In the genomic region with DNA sequence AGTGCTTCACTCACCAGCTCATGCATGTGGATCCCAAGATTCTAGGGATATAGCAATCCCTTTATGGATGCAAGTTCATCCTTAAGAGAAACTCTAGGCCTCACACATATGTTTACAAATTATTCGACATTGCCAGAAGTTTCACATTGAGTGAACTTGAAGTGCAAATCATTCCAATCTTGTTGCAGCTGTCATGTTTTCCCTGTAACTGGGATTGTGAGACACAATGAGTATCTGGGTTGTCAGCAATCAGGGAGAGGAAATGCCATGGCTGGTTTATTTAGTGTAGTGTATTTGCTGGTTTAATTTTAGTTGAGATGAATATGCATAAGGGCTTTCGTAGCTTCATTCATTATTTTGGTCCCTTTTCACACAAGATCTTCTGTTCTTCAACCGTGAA, we compare ENCODE assay signal across 25 cellular contexts.
"Had no signal": no experiment of that assay in that cellular context is flagged by ENCODE, and none has a peak within 500 bp of the region (broad histone marks: within the 10 kb centered on the region; RNA-seq: fewer than 3 reads in every experiment).

No MANE protein-coding gene starts in this region.

- ATAC-seq: effector memory CD8-positive, alpha-beta T cell; gastroesophageal sphincter; lower lobe of right lung; psoas muscle; stimulated activated naive B cell treated with anti-CD40 and anti-IgM and Interleukin-4, amounts not matched to agents 10 μg/mL and 1 μg/mL and 100 μg/mL, for 72 hours; stimulated activated naive CD8-positive, alpha-beta T cell treated with anti-CD3 and anti-CD28 coated beads, Interleukin-15, amount 100 ng/mL, for 72 hours had no signal

- H3K36me3 ChIP-seq: esophagus muscularis mucosa, gastroesophageal sphincter, left ventricle myocardium inferior, lower lobe of right lung, neutrophil, tibial nerve, upper lobe of right lung, vagina had no signal

- H3K36me3 Mint-ChIP-seq: memory B cell; mesothelial cell of epicardium; naive B cell; stimulated activated naive B cell treated with anti-CD40 and anti-IgM and Interleukin-4, amounts not matched to agents 10 μg/mL and 1 μg/mL and 100 μg/mL, for 72 hours had no signal

- H3K27ac Mint-ChIP-seq: dendritic cell treated with granulocyte-macrophage colony-stimulating factor and Interleukin-4, amounts not matched to agents 40 ng/mL and 50 ng/mL, for 4 days; effector memory CD8-positive, alpha-beta T cell; memory B cell; naive B cell; nephron progenitor cell; stimulated activated naive B cell treated with anti-CD40 and anti-IgM and Interleukin-4, amounts not matched to agents 10 μg/mL and 1 μg/mL and 100 μg/mL, for 72 hours; stimulated activated naive CD8-positive, alpha-beta T cell treated with anti-CD3 and anti-CD28 coated beads, Interleukin-15, amount 100 ng/mL, for 72 hours had no signal

- H3K9me3 ChIP-seq: esophagus muscularis mucosa, gastroesophageal sphincter, left ventricle myocardium inferior, lower lobe of right lung, neutrophil, psoas muscle, testis, tibial nerve, upper lobe of right lung, vagina had no signal

- H3K4me1 ChIP-seq: gastroesophageal sphincter, lower lobe of right lung, psoas muscle, testis, upper lobe of right lung, vagina had no signal

- H3K4me3 Mint-ChIP-seq: dendritic cell treated with granulocyte-macrophage colony-stimulating factor and Interleukin-4, amounts not matched to agents 40 ng/mL and 50 ng/mL, for 4 days; effector memory CD8-positive, alpha-beta T cell; memory B cell; mesothelial cell of epicardium; naive B cell; nephron progenitor cell; stimulated activated naive B cell treated with anti-CD40 and anti-IgM and Interleukin-4, amounts not matched to agents 10 μg/mL and 1 μg/mL and 100 μg/mL, for 72 hours; stimulated activated naive CD8-positive, alpha-beta T cell treated with anti-CD3 and anti-CD28 coated beads, Interleukin-15, amount 100 ng/mL, for 72 hours had no signal

- H3K4me1 Mint-ChIP-seq: memory B cell; naive B cell; stimulated activated naive B cell treated with anti-CD40 and anti-IgM and Interleukin-4, amounts not matched to agents 10 μg/mL and 1 μg/mL and 100 μg/mL, for 72 hours; stimulated activated naive CD8-positive, alpha-beta T cell treated with anti-CD3 and anti-CD28 coated beads, Interleukin-15, amount 100 ng/mL, for 72 hours had no signal

- H3K4me3 ChIP-seq: esophagus muscularis mucosa, gastroesophageal sphincter, left ventricle myocardium inferior, lower lobe of right lung, psoas muscle, skin epidermis, testis, tibial nerve, upper lobe of right lung, vagina had no signal

- DNase-seq: effector memory CD8-positive, alpha-beta T cell; foreskin fibroblast; glutamatergic neuron; islet precursor cell; left ventricle myocardium inferior; lower lobe of right lung; naive B cell; nephron progenitor cell; psoas muscle; stimulated activated CD4-positive, alpha-beta T cell treated with anti-CD3 and anti-CD28 coated beads, Interleukin-2, amount 100 ng/mL, for 24 hours; stimulated activated CD4-positive, alpha-beta T cell treated with anti-CD3 and anti-CD28 coated beads, Interleukin-4, amount 100 ng/mL, for 4 hours; stimulated activated naive B cell treated with anti-CD40 and anti-IgM and Interleukin-4, amounts not matched to agents 10 μg/mL and 1 μg/mL and 100 μg/mL, for 72 hours; stimulated activated naive CD8-positive, alpha-beta T cell treated with anti-CD3 and anti-CD28 coated beads, Interleukin-15, amount 100 ng/mL, for 72 hours; testis; upper lobe of right lung had no signal

- H3K9me3 Mint-ChIP-seq: dendritic cell treated with granulocyte-macrophage colony-stimulating factor and Interleukin-4, amounts not matched to agents 40 ng/mL and 50 ng/mL, for 4 days; effector memory CD8-positive, alpha-beta T cell; memory B cell; stimulated activated naive CD8-positive, alpha-beta T cell treated with anti-CD3 and anti-CD28 coated beads, Interleukin-15, amount 100 ng/mL, for 72 hours had no signal

- H3K27ac ChIP-seq: epithelial cell of prostate, esophagus muscularis mucosa, gastroesophageal sphincter, left ventricle myocardium inferior, lower lobe of right lung, neutrophil, psoas muscle, skin epidermis, testis, tibial nerve, upper lobe of right lung, vagina had no signal

- H3K27me3 ChIP-seq: esophagus muscularis mucosa, gastroesophageal sphincter, neutrophil, testis, tibial nerve, upper lobe of right lung, vagina had no signal
